11 cellular contexts compared by ENCODE assay signal in genomic region chr10:90635111-90635798, GRCh38.
"Had no signal": no experiment of that assay in that cellular context is flagged by ENCODE, and none has a peak within 500 bp of the region (broad histone marks: within the 10 kb centered on the region; RNA-seq: fewer than 3 reads in every experiment).

No MANE protein-coding gene starts in this region.

- H3K9me3 Mint-ChIP-seq: brain; stimulated activated memory B cell treated with anti-CD40 and anti-IgM and Interleukin-4, amounts not matched to agents 10 μg/mL and 1 μg/mL and 100 μg/mL, for 72 hours had no signal

- H3K36me3 Mint-ChIP-seq: brain; stimulated activated memory B cell treated with anti-CD40 and anti-IgM and Interleukin-4, amounts not matched to agents 10 μg/mL and 1 μg/mL and 100 μg/mL, for 72 hours had no signal

- H3K36me3 ChIP-seq: tibial nerve had no signal

- H3K4me1 ChIP-seq: tibial nerve had no signal

- ATAC-seq: activated CD4-positive, CD25-positive, alpha-beta regulatory T cell treated with anti-CD3 and anti-CD28 coated beads, Interleukin-2, amount 50 U/mL, for 24 hours; effector memory CD8-positive, alpha-beta T cell; stimulated activated memory B cell treated with anti-CD40 and anti-IgM and Interleukin-4, amounts not matched to agents 10 μg/mL and 1 μg/mL and 100 μg/mL, for 72 hours had no signal

- H3K27ac Mint-ChIP-seq: brain; dendritic cell treated with granulocyte-macrophage colony-stimulating factor and Interleukin-4, amounts not matched to agents 40 ng/mL and 50 ng/mL, for 4 days; effector memory CD8-positive, alpha-beta T cell; stimulated activated memory B cell treated with anti-CD40 and anti-IgM and Interleukin-4, amounts not matched to agents 10 μg/mL and 1 μg/mL and 100 μg/mL, for 72 hours had no signal

- H3K4me1 Mint-ChIP-seq: brain; stimulated activated memory B cell treated with anti-CD40 and anti-IgM and Interleukin-4, amounts not matched to agents 10 μg/mL and 1 μg/mL and 100 μg/mL, for 72 hours had no signal

- H3K4me3 ChIP-seq: smooth muscle cell, tibial nerve had no signal

- H3K27me3 ChIP-seq: tibial nerve had no signal

- H3K9me3 ChIP-seq: tibial nerve had no signal

- DNase-seq: activated naive CD4-positive, alpha-beta T cell treated with anti-CD3 and anti-CD28 coated beads, Interleukin-2, amount 50 U/mL, for 16 hours; cerebellar nuclear complex; effector memory CD8-positive, alpha-beta T cell; hippocampal formation had no signal

- H3K27ac ChIP-seq: epithelial cell of prostate, tibial nerve had no signal

- H3K27me3 Mint-ChIP-seq: dendritic cell treated with granulocyte-macrophage colony-stimulating factor and Interleukin-4, amounts not matched to agents 40 ng/mL and 50 ng/mL, for 4 days; effector memory CD8-positive, alpha-beta T cell had no signal

- H3K4me3 Mint-ChIP-seq: brain; dendritic cell treated with granulocyte-macrophage colony-stimulating factor and Interleukin-4, amounts not matched to agents 40 ng/mL and 50 ng/mL, for 4 days; effector memory CD8-positive, alpha-beta T cell; stimulated activated memory B cell treated with anti-CD40 and anti-IgM and Interleukin-4, amounts not matched to agents 10 μg/mL and 1 μg/mL and 100 μg/mL, for 72 hours had no signal

- H3K4me2 ChIP-seq: smooth muscle cell had no signal
